ENCODE assay signal across 16 cellular contexts in genomic region chr1:110464340-110464739, GRCh38. TPM values are rescaled to one million over a fixed set of nuclear protein-coding genes. Genes with fewer than 3 reads are reported as not detected.
DNase-seq lines count a peak whose midpoint lies in the region; ATAC-seq and TF ChIP-seq lines count a peak whose summit lies in the region.
"Had no signal": no experiment of that assay in that cellular context is flagged by ENCODE, and none has a peak within 500 bp of the region (broad histone marks: within the 10 kb centered on the region; RNA-seq: fewer than 3 reads in every experiment).

No MANE protein-coding gene starts in this region.

- H3K9me3 Mint-ChIP-seq in brain, result peaks cover 0 to 6% (median 0%) of the 10 kb centered on the region in 5 experiments
- H3K9me3 Mint-ChIP-seq in glutamatergic neuron (ENCODE audit: unreplicated experiment), result peaks cover 21% of the 10 kb centered on the region
- H3K9me3 Mint-ChIP-seq: activated naive CD8-positive, alpha-beta T cell treated with anti-CD3 and anti-CD28 coated beads, Interleukin-2, amount 50 U/mL, for 24 hours; stimulated activated naive CD8-positive, alpha-beta T cell treated with anti-CD3 and anti-CD28 coated beads, Interleukin-15, Interleukin-2, amounts not matched to agents 100 ng/mL and 50 ng/mL, for 24 hours had no signal

- H3F3A ChIP-seq in GM23248 (ENCODE audit: insufficient read depth), result peaks cover 5% of the 10 kb centered on the region

- in situ Hi-C loops in GM23248 (cut with MboI), result loop anchor here (5.0 kb wide), 1 partner anchor 137 kb away; no protein-coding TSS in a partner anchor

- H3K9me3 ChIP-seq in GM23248 (ENCODE audit: low read depth) (no peaks in the 10 kb centered on the region), spleen (no peaks in the 10 kb centered on the region)
- H3K9me3 ChIP-seq: HAP-1 had no signal

- 90 to 92% methylated on average over 2 of the region's 2 CpGs for WGBS in GM23248 (ENCODE audit: low coverage in 1 of 2, low lambda C conversion rate in 2 of 2, missing lambda C conversion rate in 2 of 2), 2 experiments
- 72 to 95% (median 90%) methylated on average over 2 of the region's 2 CpGs for WGBS in spleen, 5 donors

- no peaks in the 10 kb centered on the region for H3K79me2 ChIP-seq in GM23248 (ENCODE audit: insufficient read depth)

- H3K4me1 ChIP-seq in GM23248 (ENCODE audit: insufficient read depth) (peaks cover 16% of the 10 kb centered on the region), spleen (peaks cover 0 to 11% (median 4%) of the 10 kb centered on the region in 6 donors)
- H3K4me1 ChIP-seq: HAP-1 had no signal

- H3K27me3 Mint-ChIP-seq in brain (peaks cover 2% of the 10 kb centered on the region), glutamatergic neuron (ENCODE audit: unreplicated experiment) (peaks cover 10% of the 10 kb centered on the region)

- H3K36me3 Mint-ChIP-seq in brain, result no peaks in the 10 kb centered on the region
- no peaks in the 10 kb centered on the region for H3K36me3 Mint-ChIP-seq in glutamatergic neuron (ENCODE audit: unreplicated experiment)

- TF ChIP-seq CTCF in brain (conservative IDR thresholded peaks at IDR 0.05) (no peak), glutamatergic neuron (IDR thresholded peaks at IDR 0.05; ENCODE audit: partially characterized antibody, unreplicated experiment) (no peak), spleen (IDR thresholded peaks at IDR 0.05 in 8 of 11, conservative IDR thresholded peaks at IDR 0.05 in 3 of 11) (no peak)

- H4K20me1 ChIP-seq in GM23248 (ENCODE audit: insufficient read depth), result no peaks in the 10 kb centered on the region

- H3K36me3 ChIP-seq in GM23248 (ENCODE audit: low read depth) (no peaks in the 10 kb centered on the region), spleen (no peaks in the 10 kb centered on the region)
- H3K36me3 ChIP-seq: HAP-1 had no signal

- H2AFZ ChIP-seq in GM23248, result no peak overlapping the region

- no peak for TF ChIP-seq POLR2A in spleen (IDR thresholded peaks at IDR 0.05)

- H3K27ac Mint-ChIP-seq in brain (peak overlapping the region in 4 of 5 experiments; percentile 20 to 94 (median 68)), glutamatergic neuron (ENCODE audit: unreplicated experiment) (peak overlapping the region; percentile 85)
- H3K27ac Mint-ChIP-seq: activated naive CD8-positive, alpha-beta T cell treated with anti-CD3 and anti-CD28 coated beads, Interleukin-2, amount 50 U/mL, for 24 hours; stimulated activated naive CD8-positive, alpha-beta T cell treated with anti-CD3 and anti-CD28 coated beads, Interleukin-15, Interleukin-2, amounts not matched to agents 100 ng/mL and 50 ng/mL, for 24 hours had no signal

- intact Hi-C loops in spleen (cut with DNase I; ENCODE audit: low total_unique reads), result loop anchor here (5.0 to 10.0 kb wide), 2 partner anchors 150 to 262 kb away; no protein-coding TSS in a partner anchor

- H3K4me3 ChIP-seq in GM23248 (no peak overlapping the region), spleen (no peak overlapping the region)
- H3K4me3 ChIP-seq: HAP-1 had no signal

- peak; percentile 65 for DNase-seq in GM23248
- DNase-seq in glutamatergic neuron, result no peak
- DNase-seq in spleen, result peak; percentile 11
- no peak for DNase-seq in DMS79 (lab: John Stamatoyannopoulos, UW)
- no peak for DNase-seq in RPMI8226
- DNase-seq in NCI-H2227 (lab: John Stamatoyannopoulos, UW; ENCODE audit: unreplicated experiment), result no peak
- DNase-seq: activated CD4-positive, alpha-beta T cell treated with anti-CD3 and anti-CD28 coated beads for 1 hour; activated naive CD8-positive, alpha-beta T cell treated with anti-CD3 and anti-CD28 coated beads, Interleukin-2, amount 50 U/mL, for 24 hours; kidney glomerular epithelial cell; NCI-H2029; T-helper 2 cell had no signal

- no peaks in the 10 kb centered on the region for H3K9me2 ChIP-seq in GM23248 (ENCODE audit: insufficient read depth)

- H3K4me1 Mint-ChIP-seq in brain (peaks cover 53% of the 10 kb centered on the region), glutamatergic neuron (ENCODE audit: low read depth, unreplicated experiment) (peaks cover 35% of the 10 kb centered on the region)
- H3K4me1 Mint-ChIP-seq: activated naive CD8-positive, alpha-beta T cell treated with anti-CD3 and anti-CD28 coated beads, Interleukin-2, amount 50 U/mL, for 24 hours had no signal

- H3K27ac ChIP-seq in GM23248 (no peak overlapping the region), spleen (no peak overlapping the region)

- H3K9ac ChIP-seq in GM23248, result no peak overlapping the region

- ATAC-seq in GM18519 (IDR thresholded peaks at IDR 0.05; ENCODE audit: low FRiP score, unreplicated experiment), result no peak
- ATAC-seq: activated naive CD8-positive, alpha-beta T cell treated with anti-CD3 and anti-CD28 coated beads, Interleukin-2, amount 50 U/mL, for 24 hours had no signal

- H3K4me3 Mint-ChIP-seq in brain (no peak overlapping the region), glutamatergic neuron (ENCODE audit: unreplicated experiment) (peak overlapping the region; percentile 28)
- H3K4me3 Mint-ChIP-seq: activated naive CD8-positive, alpha-beta T cell treated with anti-CD3 and anti-CD28 coated beads, Interleukin-2, amount 50 U/mL, for 24 hours; stimulated activated naive CD8-positive, alpha-beta T cell treated with anti-CD3 and anti-CD28 coated beads, Interleukin-15, Interleukin-2, amounts not matched to agents 100 ng/mL and 50 ng/mL, for 24 hours had no signal

- no peaks in the 10 kb centered on the region for H3K27me3 ChIP-seq in GM23248 (replicated peaks; ENCODE audit: insufficient read depth)
- H3K27me3 ChIP-seq in spleen (replicated peaks in 1 of 7), result no peaks in the 10 kb centered on the region

- no peak overlapping the region for H3K4me2 ChIP-seq in GM23248 (ENCODE audit: unreplicated experiment)

RNA-seq across cellular contexts. Expression of gene PROK1, which starts 13.4 kb away (rescaled TPM):
- not detected in 2 replicates for total RNA-seq in GM23248 (2014; rRNA removed; shearing (Covaris generic))
- polyA plus RNA-seq in GM23248 (2016; fragmentation: Nextera tagmentation; extraction: Ambion mirVana) (not detected in 2 replicates), brain (ENCODE audit: insufficient read depth, low read depth, low replicate concordance) (1.1 TPM), spleen (1 to 10 TPM in 1 of 3 donors, under 1 TPM in 1, not detected in 1; 0.07 to 2.5 TPM)
- total RNA-seq in glutamatergic neuron (ENCODE audit: unreplicated experiment) (not detected), spleen (1 to 10 TPM in 1 of 7 donors, under 1 TPM in 4, not detected in 2; 0.20 to 1.1 (median 0.51) TPM)
- total RNA-seq: dermis microvascular lymphatic vessel endothelial cell had no signal

RNA-seq across cellular contexts. Expression of gene KCNA10, which starts 54.6 kb away (rescaled TPM):
- total RNA-seq in GM23248 (2014; rRNA removed; shearing (Covaris generic)), result not detected in 2 replicates
- polyA plus RNA-seq in GM23248 (2016; fragmentation: Nextera tagmentation; extraction: Ambion mirVana) (not detected in 2 replicates), brain (ENCODE audit: insufficient read depth, low read depth, low replicate concordance) (not detected), spleen (not detected)
- total RNA-seq in glutamatergic neuron (ENCODE audit: unreplicated experiment) (not detected), spleen (under 1 TPM in 1 of 7 donors, not detected in 6; 0.28 TPM)
- total RNA-seq: dermis microvascular lymphatic vessel endothelial cell had no signal

RNA-seq across cellular contexts. Expression of gene LAMTOR5, which starts 56.8 kb away (rescaled TPM):
- total RNA-seq in GM23248 (2014; rRNA removed; shearing (Covaris generic)), result 67.1 and 145 TPM in 2 replicates
- polyA plus RNA-seq in GM23248 (2016; fragmentation: Nextera tagmentation; extraction: Ambion mirVana) (307 and 318 TPM in 2 replicates), brain (ENCODE audit: insufficient read depth, low read depth, low replicate concordance) (200 TPM), spleen (100 to 1,000 TPM; 261 to 340 (median 296) TPM)
- total RNA-seq in glutamatergic neuron (ENCODE audit: unreplicated experiment) (135 TPM), spleen (100 to 1,000 TPM in 1 of 7 donors, 10 to 100 TPM in 6; 49.6 to 115 (median 83.3) TPM)

Comparison
In these comparisons a context has a peak if more than half of its experiments do, and no peak if none do; other contexts are left out.
1. DNase-seq: peak in GM23248 (single experiment) and spleen (single experiment); none in glutamatergic neuron (single experiment), DMS79 (single experiment), RPMI8226 (single experiment) and NCI-H2227 (single experiment).